Comparison of ENCODE assay signal across 25 cellular contexts in genomic region chr9:89471390-89471789, GRCh38. TPM values are rescaled to one million over a fixed set of nuclear protein-coding genes. Genes with fewer than 3 reads are reported as not detected.
DNase-seq lines count a peak whose midpoint lies in the region; ATAC-seq, FAIRE-seq and TF ChIP-seq lines count a peak whose summit lies in the region.
"Had no signal": no experiment of that assay in that cellular context is flagged by ENCODE, and none has a peak within 500 bp of the region (broad histone marks: within the 10 kb centered on the region; RNA-seq: fewer than 3 reads in every experiment).

No MANE protein-coding gene starts in this region.

- no peak for TF ChIP-seq CTCF in CD4-positive, alpha-beta T cell (IDR thresholded peaks at IDR 0.05)
- TF ChIP-seq CTCF in H1 (IDR thresholded peaks at IDR 0.05; ENCODE audit: control extremely low read depth in 1 of 3, insufficient read depth in 1 of 3, low read depth in 1 of 3, low read length in 3 of 3) (no peak), esophagus muscularis mucosa (IDR thresholded peaks at IDR 0.05) (no peak)

- H3K79me1 ChIP-seq in H1 (ENCODE audit: low read depth, low read length): peaks cover 17% of the 10 kb centered on the region

- no peak overlapping the region for H3K18ac ChIP-seq in H1 (ENCODE audit: extremely low read depth, low read length)

- H2BK12ac ChIP-seq in H1 (ENCODE audit: low read depth, low read length): 0 out of 2 replicates have a peak overlapping the region, but pooled peaks have one; percentile 11

- no peak overlapping the region for H3K23ac ChIP-seq in H1 (ENCODE audit: insufficient read length)

- H2AFZ ChIP-seq in H1 (ENCODE audit: low read length): no peak overlapping the region

- no peak for FAIRE-seq in H1 (lab: Jason Lieb, UNC)
- FAIRE-seq: GM12892 had no signal

- peaks cover 81% of the 10 kb centered on the region for H3K4me1 Mint-ChIP-seq in T-helper 1 cell treated with Interleukin-12 subunit alpha and Interleukin-12 subunit beta and Interleukin-4 antibody, amounts not matched to agents 30 μg/mL and 1 μg/mL, for 36 hours (ENCODE audit: low read depth)
- H3K4me1 Mint-ChIP-seq in CD4-positive, alpha-beta T cell (ENCODE audit: low read depth): peaks cover 95% of the 10 kb centered on the region
- peaks cover 95% of the 10 kb centered on the region for H3K4me1 Mint-ChIP-seq in activated CD8-positive, alpha-beta memory T cell treated with anti-CD3 and anti-CD28 coated beads, Interleukin-2, amount 10 ng/mL, durations not matched to agents 7 days and 5 days

- no peak for TF ChIP-seq RAD21 in H1 (IDR thresholded peaks at IDR 0.05 in 1 of 2, conservative IDR thresholded peaks at IDR 0.05 in 1 of 2; ENCODE audit: low read depth in 2 of 2, low read length in 2 of 2)

- H3K36me3 ChIP-seq in H1 (ENCODE audit: control insufficient read depth in 2 of 4, insufficient read depth in 4 of 4, low read length in 3 of 4) (0 out of 8 replicates have a peak, but pooled peaks cover 0 to 2% (median 0%) of the 10 kb centered on the region in 4 experiments), esophagus muscularis mucosa (no peaks in the 10 kb centered on the region)
- H3K36me3 ChIP-seq: breast epithelium, colonic mucosa, ovary, right atrium auricular region had no signal

- ATAC-seq in CD4-positive, alpha-beta T cell (ENCODE audit: poor library complexity): peak; percentile 17
- no peak for ATAC-seq in activated CD8-positive, alpha-beta memory T cell treated with anti-CD3 and anti-CD28 coated beads, Interleukin-2, amount 10 ng/mL, durations not matched to agents 7 days and 5 days
- ATAC-seq in GM19452 (IDR thresholded peaks at IDR 0.05; ENCODE audit: unreplicated experiment): no peak
- ATAC-seq: left colon, Right ventricle myocardium inferior had no signal

- no peak overlapping the region; a peak in 1 of 4 replicates for H3K4me2 ChIP-seq in H1 (ENCODE audit: insufficient read depth in 1 of 2, low read depth in 2 of 2, low read length in 2 of 2)

- peaks cover 6 to 26% (median 15%) of the 10 kb centered on the region in 4 experiments; a peak in 6 of 7 replicates for H3K4me1 ChIP-seq in H1 (replicated peaks in 1 of 4; ENCODE audit: control insufficient read depth in 3 of 4, insufficient read depth in 4 of 4, low read length in 3 of 4)
- H3K4me1 ChIP-seq in esophagus muscularis mucosa: peaks cover 0 to 14% (median 0%) of the 10 kb centered on the region in 4 donors
- H3K4me1 ChIP-seq: breast epithelium, Caco-2 had no signal

- no peak overlapping the region for H3K9ac ChIP-seq in H1 (replicated peaks in 1 of 4; ENCODE audit: extremely low read depth in 1 of 4, low read depth in 3 of 4, low read length in 3 of 4)

- no peak overlapping the region for H4K8ac ChIP-seq in H1 (ENCODE audit: extremely low read depth, insufficient read depth, low read length)

- H2AK5ac ChIP-seq in H1 (ENCODE audit: low read depth, low read length): 0 out of 2 replicates have a peak overlapping the region, but pooled peaks have one; percentile 66

- H2BK15ac ChIP-seq in H1 (ENCODE audit: low read length): no peak overlapping the region

- no peak overlapping the region for H3K27ac ChIP-seq in CD4-positive, alpha-beta T cell (ENCODE audit: low read depth, low read length)
- H3K27ac ChIP-seq in H1 (ENCODE audit: low read depth, low read length) (no peak overlapping the region), esophagus muscularis mucosa (replicated peaks in 1 of 4) (no peak overlapping the region)
- H3K27ac ChIP-seq: breast epithelium, ovary, right atrium auricular region had no signal

- H3K4me3 ChIP-seq in H1 (ENCODE audit: extremely low read depth in 1 of 4, insufficient read depth in 2 of 4, low read depth in 3 of 4, low read length in 4 of 4) (no peak overlapping the region), esophagus muscularis mucosa (no peak overlapping the region)
- H3K4me3 ChIP-seq: breast epithelium, colonic mucosa, ovary, right atrium auricular region had no signal

- H3K4me3 Mint-ChIP-seq in T-helper 1 cell treated with Interleukin-12 subunit alpha and Interleukin-12 subunit beta and Interleukin-4 antibody, amounts not matched to agents 30 μg/mL and 1 μg/mL, for 36 hours: peak overlapping the region; percentile 62
- H3K4me3 Mint-ChIP-seq in CD4-positive, alpha-beta T cell: peak overlapping the region; percentile 18
- peak overlapping the region; percentile 28 for H3K4me3 Mint-ChIP-seq in activated CD8-positive, alpha-beta memory T cell treated with anti-CD3 and anti-CD28 coated beads, Interleukin-2, amount 10 ng/mL, durations not matched to agents 7 days and 5 days
- H3K4me3 Mint-ChIP-seq: type B pancreatic cell had no signal

- no peaks in the 10 kb centered on the region for H3K27me3 Mint-ChIP-seq in T-helper 1 cell treated with Interleukin-12 subunit alpha and Interleukin-12 subunit beta and Interleukin-4 antibody, amounts not matched to agents 30 μg/mL and 1 μg/mL, for 36 hours (ENCODE audit: low read depth)
- no peaks in the 10 kb centered on the region for H3K27me3 Mint-ChIP-seq in CD4-positive, alpha-beta T cell
- no peaks in the 10 kb centered on the region for H3K27me3 Mint-ChIP-seq in activated CD8-positive, alpha-beta memory T cell treated with anti-CD3 and anti-CD28 coated beads, Interleukin-2, amount 10 ng/mL, durations not matched to agents 7 days and 5 days
- H3K27me3 Mint-ChIP-seq: type B pancreatic cell had no signal

- POLR2A ChIA-PET in CD4-positive, alpha-beta T cell (lab: Charles Lee): interaction anchor here (1.0 to 7.2 kb wide), 14 partner anchors 8 to 77 kb away, joined by 3 to 44 read pairs (median 6); no protein-coding TSS in a partner anchor
- POLR2A ChIA-PET in H1 (lab: Charles Lee; ENCODE audit: partially characterized antibody): interaction anchor here (1.1 to 1.2 kb wide), 2 partner anchors 9 to 12 kb away, joined by 3 read pairs; no protein-coding TSS in a partner anchor

- H3K23me2 ChIP-seq in H1 (ENCODE audit: low read depth, low read length): no peaks in the 10 kb centered on the region

- intact Hi-C loops in CD4-positive, alpha-beta T cell (cut with DNase I, micrococcal nuclease): loop anchor here in 1 of 2 experiments (2.0 kb wide), 1 partner anchor 15 kb away; no protein-coding TSS in a partner anchor
- intact Hi-C loops in esophagus muscularis mucosa (cut with DNase I): no loop called here

- no peak for DNase-seq in T-helper 1 cell
- peak in 1 of 10 experiments; percentile 30 for DNase-seq in CD4-positive, alpha-beta T cell
- no peak for DNase-seq in activated CD8-positive, alpha-beta memory T cell treated with anti-CD3 and anti-CD28 coated beads, Interleukin-2, amount 10 ng/mL, durations not matched to agents 7 days and 5 days
- DNase-seq in H1 (ENCODE audit: low read depth in 1 of 2, low spot score in 2 of 2): no peak
- no peak for DNase-seq in T1000 (lab: John Stamatoyannopoulos, UW)
- no peak for DNase-seq in esophagus muscularis mucosa (ENCODE audit: extremely low spot score)
- DNase-seq: 8988T; activated CD4-positive, alpha-beta T cell treated with anti-CD3 and anti-CD28 coated beads, Interleukin-2, amount 50 U/mL, for 4 hours; Caco-2; colonic mucosa; KG1; left colon; mesendoderm; MV-4-11; NCI-H1694 treated with DMSO at 0.1 percent for 48 hours; NCI-H2227 treated with DMSO at 0.1 percent for 48 hours; NCI-H82; ovary had no signal

- H4K91ac ChIP-seq in H1 (replicated peaks; ENCODE audit: insufficient read length, low read length): no peak overlapping the region

- H3K9me3 ChIP-seq in CD4-positive, alpha-beta T cell (ENCODE audit: control insufficient read depth, low read length): no peaks in the 10 kb centered on the region
- H3K9me3 ChIP-seq in H1 (ENCODE audit: insufficient read depth in 2 of 2, low read depth in 1 of 2, low read length in 1 of 2) (no peaks in the 10 kb centered on the region), esophagus muscularis mucosa (no peaks in the 10 kb centered on the region)
- H3K9me3 ChIP-seq: breast epithelium, Caco-2, colonic mucosa, ovary, right atrium auricular region had no signal

- no peak overlapping the region for H3K4ac ChIP-seq in H1 (replicated peaks; ENCODE audit: insufficient read length, low read depth, low read length)

- no peak overlapping the region for H3K14ac ChIP-seq in H1 (ENCODE audit: insufficient read length)

- H4K20me1 ChIP-seq in H1 (replicated peaks in 1 of 2; ENCODE audit: control insufficient read depth in 1 of 2, insufficient read depth in 2 of 2, low read length in 2 of 2): peaks cover 2 to 13% of the 10 kb centered on the region in 2 experiments

- H2BK120ac ChIP-seq in H1 (replicated peaks; ENCODE audit: low read depth, low read length): no peak overlapping the region

- H3K36me3 Mint-ChIP-seq in T-helper 1 cell treated with Interleukin-12 subunit alpha and Interleukin-12 subunit beta and Interleukin-4 antibody, amounts not matched to agents 30 μg/mL and 1 μg/mL, for 36 hours (ENCODE audit: low read depth): peaks cover 64% of the 10 kb centered on the region
- peaks cover 89% of the 10 kb centered on the region for H3K36me3 Mint-ChIP-seq in CD4-positive, alpha-beta T cell (ENCODE audit: low read depth)
- H3K36me3 Mint-ChIP-seq in activated CD8-positive, alpha-beta memory T cell treated with anti-CD3 and anti-CD28 coated beads, Interleukin-2, amount 10 ng/mL, durations not matched to agents 7 days and 5 days: peaks cover 83% of the 10 kb centered on the region
- H3K36me3 Mint-ChIP-seq: type B pancreatic cell had no signal

- 95% methylated on average over 3 of the region's 3 CpGs; no CpG with 5 or more reads in 1 of the 2 experiments for WGBS in H1 (ENCODE audit: extremely low coverage in 1 of 2, insufficient coverage in 1 of 2, insufficient read length in 1 of 2, insufficient replicate concordance in 2 of 2, low coverage in 1 of 2, low lambda C conversion rate in 2 of 2, missing lambda C conversion rate in 1 of 2), 2 experiments
- 90% methylated on average over 3 of the region's 3 CpGs for WGBS in esophagus muscularis mucosa

- no peak overlapping the region for H4K5ac ChIP-seq in H1 (ENCODE audit: insufficient read length, low read depth, low read length)

- no peaks in the 10 kb centered on the region for H3K27me3 ChIP-seq in CD4-positive, alpha-beta T cell (ENCODE audit: control insufficient read depth, insufficient read depth, low read length)
- no peaks in the 10 kb centered on the region for H3K27me3 ChIP-seq in H1 (replicated peaks in 1 of 4; ENCODE audit: control insufficient read depth in 3 of 4, extremely low read depth in 1 of 4, insufficient read depth in 3 of 4, low read length in 3 of 4)
- H3K27me3 ChIP-seq in esophagus muscularis mucosa: no peaks in the 10 kb centered on the region
- H3K27me3 ChIP-seq: breast epithelium, colonic mucosa, ovary, right atrium auricular region had no signal

- H3K56ac ChIP-seq in H1 (replicated peaks; ENCODE audit: insufficient read length, low read depth, low read length): no peak overlapping the region

- CTCF ChIA-PET in CD4-positive, alpha-beta T cell (lab: Charles Lee): interaction anchor here (2.0 to 5.8 kb wide), 3 partner anchors 28 to 77 kb away, joined by 4 to 25 read pairs (median 18); no protein-coding TSS in a partner anchor
- CTCF ChIA-PET in activated CD8-positive, alpha-beta memory T cell treated with anti-CD3 and anti-CD28 coated beads, Interleukin-2, amount 10 ng/mL, durations not matched to agents 7 days and 5 days (lab: Charles Lee): interaction anchor here (0.9 to 1.6 kb wide), 2 partner anchors 15 to 77 kb away, joined by 3 to 7 read pairs; no protein-coding TSS in a partner anchor
- CTCF ChIA-PET in H1 (lab: Charles Lee; ENCODE audit: partially characterized antibody): interaction anchor here (0.6 to 2.1 kb wide), 8 partner anchors 8 to 355 kb away, joined by 3 to 9 read pairs (median 4); no protein-coding TSS in a partner anchor

- peaks cover 0 to 92% of the 10 kb centered on the region in 2 experiments; a peak in 3 of 4 replicates for H3K79me2 ChIP-seq in H1 (ENCODE audit: control insufficient read depth in 1 of 2, insufficient read depth in 2 of 2, low read length in 2 of 2)

- TF ChIP-seq POLR2A in H1 (IDR thresholded peaks at IDR 0.05; ENCODE audit: control extremely low read depth in 1 of 2, low read depth in 2 of 2, low read length in 2 of 2) (no peak), esophagus muscularis mucosa (IDR thresholded peaks at IDR 0.05; ENCODE audit: low read depth) (no peak)

- H2BK5ac ChIP-seq in H1 (ENCODE audit: low read depth, low read length): 0 out of 2 replicates have a peak overlapping the region, but pooled peaks have one; percentile 15

- H2BK20ac ChIP-seq in H1 (ENCODE audit: low read length): no peak overlapping the region

- no peak for TF ChIP-seq EP300 in H1 (IDR thresholded peaks at IDR 0.05; ENCODE audit: borderline replicate concordance in 1 of 2, low read depth in 2 of 2, low read length in 2 of 2)
- TF ChIP-seq EP300 in esophagus muscularis mucosa (IDR thresholded peaks at IDR 0.05): no peak

- peak overlapping the region; percentile 36 for H3K27ac Mint-ChIP-seq in T-helper 1 cell treated with Interleukin-12 subunit alpha and Interleukin-12 subunit beta and Interleukin-4 antibody, amounts not matched to agents 30 μg/mL and 1 μg/mL, for 36 hours
- peak overlapping the region; percentile 96 for H3K27ac Mint-ChIP-seq in CD4-positive, alpha-beta T cell
- H3K27ac Mint-ChIP-seq in activated CD8-positive, alpha-beta memory T cell treated with anti-CD3 and anti-CD28 coated beads, Interleukin-2, amount 10 ng/mL, durations not matched to agents 7 days and 5 days: peak overlapping the region; percentile 42
- H3K27ac Mint-ChIP-seq: type B pancreatic cell had no signal

- no peaks in the 10 kb centered on the region for H3K9me3 Mint-ChIP-seq in T-helper 1 cell treated with Interleukin-12 subunit alpha and Interleukin-12 subunit beta and Interleukin-4 antibody, amounts not matched to agents 30 μg/mL and 1 μg/mL, for 36 hours
- H3K9me3 Mint-ChIP-seq in CD4-positive, alpha-beta T cell: no peaks in the 10 kb centered on the region
- H3K9me3 Mint-ChIP-seq in activated CD8-positive, alpha-beta memory T cell treated with anti-CD3 and anti-CD28 coated beads, Interleukin-2, amount 10 ng/mL, durations not matched to agents 7 days and 5 days (ENCODE audit: low read depth): no peaks in the 10 kb centered on the region
- H3K9me3 Mint-ChIP-seq: type B pancreatic cell had no signal

RNA-seq across cellular contexts. Expression of gene SEMA4D, which starts 26.5 kb away (rescaled TPM):
- total RNA-seq in CD4-positive, alpha-beta T cell: 100 to 1,000 TPM; 399 to 430 TPM
- total RNA-seq in activated CD8-positive, alpha-beta memory T cell treated with anti-CD3 and anti-CD28 coated beads, Interleukin-2, amount 10 ng/mL, durations not matched to agents 7 days and 5 days: 100 to 1,000 TPM; 408 to 525 TPM
- total RNA-seq in H1 (2021; fragmentation: NEBNext Ultra II Directional; extraction: Animal tissue kit (Norgen Biotek cat#: 25700)): 63.1 and 70.4 TPM in 2 replicates
- 21.0 and 34.3 TPM in 2 replicates for polyA plus RNA-seq in H1 (2011; rRNA removed)
- 22.5 TPM for polyA plus RNA-seq in H1 (2011; cell fraction: cytosol; rRNA removed)
- 77.9 TPM for polyA plus RNA-seq in H1 (2011; cell fraction: nucleus; rRNA removed)
- polyA plus RNA-seq in H1 (2012, experiment 1 of 2): 37.1 to 43.6 TPM (median 42.0 TPM) in 4 replicates
- polyA plus RNA-seq in H1 (2012, experiment 2 of 2): 17.8 TPM
- 49.6 TPM for polyA plus RNA-seq in H1 (2013, experiment 1 of 2)
- 47.0 TPM for polyA plus RNA-seq in H1 (2013, experiment 2 of 2)
- 28.5 and 31.1 TPM in 2 replicates for polyA minus RNA-seq in H1 (2011; rRNA and poly(A)+ RNA removed)
- polyA minus RNA-seq in H1 (2011; cell fraction: cytosol; rRNA and poly(A)+ RNA removed): 39.3 TPM
- polyA minus RNA-seq in H1 (2011; cell fraction: nucleus; rRNA and poly(A)+ RNA removed): 60.8 TPM
- total RNA-seq in esophagus muscularis mucosa: 10 to 100 TPM in 3 of 4 donors, 1 to 10 TPM in 1; 7.9 to 14.1 (median 10.6) TPM

Comparison
In these comparisons a context has a peak if more than half of its experiments do, and no peak if none do; other contexts are left out.
1. H3K27ac Mint-ChIP-seq: peak in every context shown above with its lines; median percentile 96 in CD4-positive, alpha-beta T cell; 42 in activated CD8-positive, alpha-beta memory T cell treated with anti-CD3 and anti-CD28 coated beads, Interleukin-2, amount 10 ng/mL, durations not matched to agents 7 days and 5 days; 36 in T-helper 1 cell treated with Interleukin-12 subunit alpha and Interleukin-12 subunit beta and Interleukin-4 antibody, amounts not matched to agents 30 μg/mL and 1 μg/mL, for 36 hours.